ENCODE assay signal across 9 cellular contexts in the genomic region with DNA sequence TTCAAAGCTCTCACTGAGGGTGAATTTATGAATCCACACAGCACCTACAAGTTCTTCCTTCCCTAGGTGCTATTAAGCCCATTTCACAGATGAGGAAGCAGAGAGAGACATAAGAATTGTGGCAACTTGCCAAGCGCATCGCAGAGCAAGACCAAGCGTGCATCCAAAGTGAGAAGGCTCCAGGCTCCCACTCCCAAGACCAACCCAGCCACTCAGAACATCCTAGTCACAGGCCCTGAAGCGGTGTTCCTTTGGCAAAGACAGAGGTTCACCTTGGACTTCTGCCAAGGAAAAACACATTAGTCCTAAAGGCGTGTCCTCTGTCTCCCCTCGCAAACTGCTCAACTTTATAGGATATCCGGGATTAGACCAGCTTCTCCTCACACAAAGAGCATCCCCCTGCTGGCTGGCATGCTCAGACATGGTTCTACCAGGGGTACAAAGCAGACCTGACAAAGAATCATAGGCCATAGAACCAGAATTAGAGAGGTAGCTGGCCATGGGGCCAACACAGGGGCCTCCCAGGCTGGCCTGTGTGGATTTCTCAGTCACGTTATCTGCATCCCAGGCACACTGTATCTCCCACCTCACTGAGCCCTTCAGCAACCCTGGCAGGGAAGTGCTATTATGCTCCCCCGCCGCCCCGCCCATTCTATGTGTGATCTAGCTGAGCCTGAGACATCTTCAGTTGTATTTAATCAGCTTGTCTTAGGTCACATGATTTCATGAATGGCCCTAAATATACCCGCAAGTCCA.
DNase-seq lines count a peak whose midpoint lies in the region; ATAC-seq and TF ChIP-seq lines count a peak whose summit lies in the region.
"Had no signal": no experiment of that assay in that cellular context is flagged by ENCODE, and none has a peak within 500 bp of the region (broad histone marks: within the 10 kb centered on the region; RNA-seq: fewer than 3 reads in every experiment).

No MANE protein-coding gene starts in this region.

- peak; percentile 28 to 51 (median 48) for ATAC-seq in right lobe of liver

- H3K36me3 ChIP-seq in adrenal gland (replicated peaks in 1 of 2) (no peaks in the 10 kb centered on the region), right lobe of liver (no peaks in the 10 kb centered on the region), MG63 (no peaks in the 10 kb centered on the region)

- TF ChIP-seq CTCF in adrenal gland (IDR thresholded peaks at IDR 0.05) (no peak), right lobe of liver (IDR thresholded peaks at IDR 0.05) (no peak)

- intact Hi-C loops in adrenal gland (cut with DNase I) = no loop called here
- intact Hi-C loops in right lobe of liver (cut with DNase I) = no loop called here

- H3K4me1 ChIP-seq in adrenal gland (replicated peaks in 1 of 2) (no peaks in the 10 kb centered on the region), right lobe of liver (peaks cover 0 to 4% (median 2%) of the 10 kb centered on the region in 4 donors)

- WGBS in adrenal gland, 4 donors = 64 to 95% (median 70%) methylated on average over 8 to 12 of the region's 12 CpGs
- WGBS in right lobe of liver (ENCODE audit: insufficient coverage, low coverage, low lambda C conversion rate, missing lambda C conversion rate) = 63% methylated on average over 8 of the region's 12 CpGs

- TF ChIP-seq POLR2A in adrenal gland (IDR thresholded peaks at IDR 0.05) (no peak), right lobe of liver (IDR thresholded peaks at IDR 0.05) (no peak)

- no peaks in the 10 kb centered on the region for H3K27me3 ChIP-seq in adrenal gland
- no peaks in the 10 kb centered on the region for H3K27me3 ChIP-seq in right lobe of liver
- no peaks in the 10 kb centered on the region for H3K27me3 ChIP-seq in MG63

- H3K9me3 ChIP-seq in adrenal gland (replicated peaks in 1 of 3) (no peaks in the 10 kb centered on the region), right lobe of liver (no peaks in the 10 kb centered on the region), MG63 (no peaks in the 10 kb centered on the region)

- H3K4me3 ChIP-seq in adrenal gland (no peak overlapping the region), right lobe of liver (no peak overlapping the region), MG63 (no peak overlapping the region)

- DNase-seq in Caki2 (ENCODE audit: low read depth) (peak; percentile 83), NCI-H1105 (lab: John Stamatoyannopoulos, UW) (peak; percentile 66), adrenal gland (peak; percentile 19 to 62 (median 33)), right lobe of liver (no peak), UCSD-AML1 (lab: John Stamatoyannopoulos, UW; ENCODE audit: unreplicated experiment) (no peak), SIG-M5 (lab: John Stamatoyannopoulos, UW) (no peak), MG63 (no peak), T-helper 1 cell (no peak)
- DNase-seq: trophoblast cell had no signal

- in situ Hi-C loops in Caki2 (cut with HindIII; ENCODE audit: low pct_unique_long_range_greater_than_20kb, low sequenced_read_pairs) = no loop called here

- H3K27ac ChIP-seq in adrenal gland (no peak overlapping the region), right lobe of liver (no peak overlapping the region)

Comparison
In these comparisons a context has a peak if more than half of its experiments do, and no peak if none do; other contexts are left out.
1. DNase-seq: peak in Caki2 (single experiment), NCI-H1105 (single experiment) and adrenal gland (7 of 7); none in right lobe of liver (0 of 3), UCSD-AML1 (single experiment), SIG-M5 (single experiment), MG63 (single experiment) and T-helper 1 cell (0 of 5).